ENCODE assay signal across 1 cellular context in genomic region chr14:77043177-77043983, GRCh38.
TF ChIP-seq lines count a peak whose summit lies in the region.

No MANE protein-coding gene starts in this region.

TF ChIP-seq in HCT116, 20 proteins besides CTCF, POLR2A, EP300 and RAD21 (continued from another document):
- TF ChIP-seq REST (IDR thresholded peaks at IDR 0.05; ENCODE audit: low read depth): no peak
- no peak for TF ChIP-seq TCF7L2 (IDR thresholded peaks at IDR 0.05; ENCODE audit: borderline replicate concordance, extremely low read depth, insufficient read depth, insufficient read length)
- no peak for TF ChIP-seq MAX (IDR thresholded peaks at IDR 0.05)
